In genomic region chr9:22452415-22453010, GRCh38 we compare ENCODE assay signal across 8 cellular contexts. TPM values are rescaled to one million over a fixed set of nuclear protein-coding genes. Genes with fewer than 3 reads are reported as not detected.
DNase-seq lines count a peak whose midpoint lies in the region; ATAC-seq, FAIRE-seq and TF ChIP-seq lines count a peak whose summit lies in the region.

No MANE protein-coding gene starts in this region.

- H3K27ac ChIP-seq in neural progenitor cell: no peak overlapping the region

- ATAC-seq in GM18861 (IDR thresholded peaks at IDR 0.05; ENCODE audit: unreplicated experiment) (peak; percentile 72), GM21447 (IDR thresholded peaks at IDR 0.05; ENCODE audit: unreplicated experiment) (no peak)

- FAIRE-seq in endometrium (lab: Jason Lieb, UNC): peak; percentile 81

- peaks cover 3% of the 10 kb centered on the region for H3K4me1 Mint-ChIP-seq in neural progenitor cell

- peaks cover 34% of the 10 kb centered on the region for H3K36me3 Mint-ChIP-seq in neural progenitor cell

- no peak overlapping the region for H3K27ac Mint-ChIP-seq in neural progenitor cell

- TF ChIP-seq CTCF in AG09309 (IDR thresholded peaks at IDR 0.05; ENCODE audit: control insufficient read depth, insufficient read depth, low read depth, low read length, missing control alignments): peak; percentile 63
- peak; percentile 98 for TF ChIP-seq CTCF in neural progenitor cell (IDR thresholded peaks at IDR 0.05)

- peaks cover 32% of the 10 kb centered on the region for H3K79me2 ChIP-seq in neural progenitor cell (ENCODE audit: low read depth)

- no peaks in the 10 kb centered on the region for H3K9me3 ChIP-seq in neural progenitor cell (ENCODE audit: low read depth)

- no peaks in the 10 kb centered on the region for H3K9me3 Mint-ChIP-seq in neural progenitor cell

- peak overlapping the region; percentile 63 for H3K4me3 Mint-ChIP-seq in neural progenitor cell

- peaks cover 12% of the 10 kb centered on the region for H3F3A ChIP-seq in neural progenitor cell (ENCODE audit: low read depth)

- H2AFZ ChIP-seq in neural progenitor cell (replicated peaks): no peak overlapping the region

- H3K36me3 ChIP-seq in neural progenitor cell: peaks cover 6% of the 10 kb centered on the region

- H4K20me1 ChIP-seq in neural progenitor cell (ENCODE audit: low read depth): no peaks in the 10 kb centered on the region

- no peaks in the 10 kb centered on the region for H3K27me3 Mint-ChIP-seq in neural progenitor cell (ENCODE audit: insufficient read depth, low read depth)

- peaks cover 29% of the 10 kb centered on the region for H3K4me1 ChIP-seq in neural progenitor cell

- H3K4me2 ChIP-seq in neural progenitor cell: no peak overlapping the region

- DNase-seq in AG09309 (ENCODE audit: low read depth) (no peak), HT1080 (ENCODE audit: low read depth) (peak; percentile 31), T follicular helper cell (ENCODE audit: low read depth) (peak; percentile 9), neural progenitor cell (ENCODE audit: low spot score) (peak; percentile 57), cerebellar nuclear complex (lab: John Stamatoyannopoulos, UW) (no peak)

- H3K4me3 ChIP-seq in AG09309 (ENCODE audit: control insufficient read depth, low read depth, low read length) (no peak overlapping the region), neural progenitor cell (no peak overlapping the region)

- no peak overlapping the region for H3K9ac ChIP-seq in neural progenitor cell

- H3K27me3 ChIP-seq in neural progenitor cell: peaks cover 17% of the 10 kb centered on the region

RNA-seq across cellular contexts. Expression of gene DMRTA1, which starts 5.9 kb away (rescaled TPM):
- total RNA-seq in HT1080 (2014; rRNA removed; shearing (Covaris generic)): 1.3 and 1.4 TPM in 2 replicates
- polyA plus RNA-seq in HT1080 (2015; cell fraction: cytosol; rRNA removed): 0.70 and 0.93 TPM in 2 replicates
- 1.7 and 2.1 TPM in 2 replicates for polyA plus RNA-seq in HT1080 (2015; cell fraction: nucleus; rRNA removed)
- total RNA-seq in neural progenitor cell (ENCODE audit: low replicate concordance): 14.0 and 21.3 TPM in 2 replicates

Comparison
In these comparisons a context has a peak if more than half of its experiments do, and no peak if none do; other contexts are left out.
1. DNase-seq: peak in HT1080 (single experiment), T follicular helper cell (single experiment) and neural progenitor cell (single experiment); none in AG09309 (single experiment) and cerebellar nuclear complex (0 of 2).